ENCODE assay signal across 18 cellular contexts in the genomic region with DNA sequence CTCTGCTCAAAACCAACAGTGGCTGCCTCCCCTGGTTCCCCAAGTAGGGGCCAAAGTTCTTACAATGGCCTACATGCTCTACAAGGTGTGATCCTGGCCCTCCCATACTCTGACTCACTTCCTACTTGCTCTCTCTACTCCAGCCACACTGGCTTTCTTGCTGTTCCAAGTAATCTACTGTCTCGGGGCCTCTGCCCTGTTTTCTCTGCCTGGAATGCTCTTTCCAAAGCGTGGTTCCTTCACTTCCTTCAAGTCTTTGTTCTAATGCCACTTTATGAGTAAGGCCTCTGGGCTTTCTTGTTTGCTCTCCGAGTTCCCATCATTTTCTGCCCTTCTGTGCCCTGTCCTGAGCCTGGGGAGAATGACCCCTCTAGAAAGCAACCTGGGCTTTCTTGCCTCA. TPM values are rescaled to one million over a fixed set of nuclear protein-coding genes. Genes with fewer than 3 reads are reported as not detected.
DNase-seq lines count a peak whose midpoint lies in the region; ATAC-seq, FAIRE-seq and TF ChIP-seq lines count a peak whose summit lies in the region.
"Had no signal": no experiment of that assay in that cellular context is flagged by ENCODE, and none has a peak within 500 bp of the region (broad histone marks: within the 10 kb centered on the region; RNA-seq: fewer than 3 reads in every experiment).

No MANE protein-coding gene starts in this region.

- intact Hi-C loops in HCT116 (cut with micrococcal nuclease) = no loop called here

- TF ChIP-seq CTCF in HCT116 (IDR thresholded peaks at IDR 0.05 in 2 of 3, conservative IDR thresholded peaks at IDR 0.05 in 1 of 3; ENCODE audit: borderline replicate concordance in 1 of 3, insufficient read depth in 1 of 3, low read depth in 2 of 3, low read length in 2 of 3) = no peak
- no peak for TF ChIP-seq CTCF in RWPE1 (conservative IDR thresholded peaks at IDR 0.05; ENCODE audit: low read depth)
- TF ChIP-seq CTCF in fibroblast of pulmonary artery (IDR thresholded peaks at IDR 0.05; ENCODE audit: low read length, missing control alignments) = no peak
- TF ChIP-seq CTCF in GM10266 (IDR thresholded peaks at IDR 0.05; ENCODE audit: control insufficient read depth, insufficient read depth, low read depth, missing control alignments) = no peak

- POLR2A ChIA-PET in HCT116 (lab: Charles Lee) = no interaction called here
- POLR2A ChIA-PET in RWPE1 (lab: Yijun Ruan, JAX; ENCODE audit: low non-redundant PET) = no interaction called here

- FAIRE-seq in small intestine (lab: Jason Lieb, UNC) = no peak

- H3K9me3 ChIP-seq in HCT116 (ENCODE audit: control insufficient read depth in 1 of 2, insufficient read depth in 1 of 2, low read depth in 1 of 2, low read length in 2 of 2) = no peaks in the 10 kb centered on the region
- H3K9me3 ChIP-seq in small intestine (ENCODE audit: control insufficient read depth, low read depth) = no peaks in the 10 kb centered on the region
- H3K9me3 ChIP-seq: heart right ventricle, left lung, thoracic aorta had no signal

- DNase-seq in HCT116 (ENCODE audit: low read depth, low spot score) = no peak
- peak; percentile 45 for DNase-seq in RWPE1 (ENCODE audit: low spot score)
- peak; percentile 44 for DNase-seq in fibroblast of pulmonary artery (ENCODE audit: low read depth)
- DNase-seq in small intestine = peak; percentile 38
- DNase-seq in GM10266 (ENCODE audit: extremely low spot score) = no peak
- DNase-seq: activated T-cell treated with anti-CD3 and anti-CD28 coated beads for 4 hours; effector CD4-positive, alpha-beta T cell; heart right ventricle; KG1; left lung; NCI-H2107; T-helper 1 cell had no signal

- H3K9me2 ChIP-seq in HCT116 (ENCODE audit: insufficient read depth) = no peaks in the 10 kb centered on the region

- H3K9ac ChIP-seq in HCT116 (ENCODE audit: low read length) = peak overlapping the region; percentile 33; the same call in 1 of the 2 replicates

- RAD21 ChIA-PET in HCT116 (lab: Charles Lee; ENCODE audit: low non-redundant PET in 1 of 2, low total read pairs in 2 of 2, uncharacterized antibody in 2 of 2, unreplicated experiment in 2 of 2) = no interaction called here

- H3K27ac ChIP-seq in HCT116 (ENCODE audit: low read depth, low read length) (peak overlapping the region; percentile 60), RWPE1 (peak overlapping the region; percentile 79), small intestine (ENCODE audit: low read depth in 1 of 2, low read length in 1 of 2) (no peak overlapping the region)
- H3K27ac ChIP-seq: heart right ventricle, left lung, thoracic aorta had no signal

- peaks cover 27 to 42% of the 10 kb centered on the region in 2 experiments for H3K4me1 ChIP-seq in HCT116 (ENCODE audit: control insufficient read depth in 1 of 2, insufficient read depth in 2 of 2, low read length in 2 of 2)
- H3K4me1 ChIP-seq in small intestine (ENCODE audit: control insufficient read depth in 2 of 2, insufficient read depth in 1 of 2, low read depth in 1 of 2, low read length in 1 of 2) = peaks cover 0 to 9% of the 10 kb centered on the region in 2 donors

- no peak for TF ChIP-seq RAD21 in HCT116 (IDR thresholded peaks at IDR 0.05; ENCODE audit: low read depth)

- peaks cover 8% of the 10 kb centered on the region for H3K79me2 ChIP-seq in HCT116 (ENCODE audit: insufficient read depth, low read length)

- peak overlapping the region; percentile 19 for H2AFZ ChIP-seq in HCT116 (ENCODE audit: low read depth, low read length, poor library complexity, severe bottlenecking)

- no peak overlapping the region for H3K4me3 ChIP-seq in HCT116 (replicated peaks in 1 of 2; ENCODE audit: low read depth in 1 of 2, low read length in 2 of 2)
- no peak overlapping the region for H3K4me3 ChIP-seq in fibroblast of pulmonary artery (replicated peaks; ENCODE audit: low read depth, low read length)
- no peak overlapping the region for H3K4me3 ChIP-seq in small intestine (ENCODE audit: low read depth in 1 of 2, low read length in 2 of 2)
- H3K4me3 ChIP-seq: heart right ventricle, left lung, thoracic aorta had no signal

- no peaks in the 10 kb centered on the region for H3K36me3 ChIP-seq in HCT116 (ENCODE audit: control insufficient read depth in 1 of 2, insufficient read depth in 2 of 2, low read length in 2 of 2)
- no peaks in the 10 kb centered on the region for H3K36me3 ChIP-seq in small intestine (ENCODE audit: control insufficient read depth in 2 of 2, insufficient read depth in 2 of 2, low read length in 2 of 2)
- H3K36me3 ChIP-seq: heart right ventricle, left lung, thoracic aorta had no signal

- H3K27me3 ChIP-seq in HCT116 (ENCODE audit: insufficient read depth, low read length) (no peaks in the 10 kb centered on the region), small intestine (ENCODE audit: control insufficient read depth in 2 of 2, insufficient read depth in 2 of 2, low read length in 2 of 2) (peaks cover 0 to 13% of the 10 kb centered on the region in 2 donors)

- no peak for TF ChIP-seq POLR2A in HCT116 (IDR thresholded peaks at IDR 0.05; ENCODE audit: borderline replicate concordance, extremely low read depth, insufficient read depth, insufficient read length)

- no TSS peak for BruUV-seq in HCT116 (replicated peaks; lab: Mats Ljungman, UMichigan)

- CTCF ChIA-PET in HCT116 (lab: Charles Lee) (no interaction called here), RWPE1 (lab: Yijun Ruan, JAX) (interaction anchor here (0.6 kb wide), 1 partner anchor 42 kb away, joined by 3 read pairs; no protein-coding TSS in a partner anchor)

- whole genome bisulfite sequencing in small intestine, 3 donors = 35 to 59% (median 42%) methylated on average over 3 of the region's 3 CpGs

- peak overlapping the region; percentile 59 for H3K4me2 ChIP-seq in HCT116 (ENCODE audit: low read length)

- no peaks in the 10 kb centered on the region for H4K20me1 ChIP-seq in HCT116 (ENCODE audit: insufficient read depth)

- ATAC-seq in HCT116 (0 out of 2 replicates have a peak, but pooled peaks have one; percentile 10), HG02938 (IDR thresholded peaks at IDR 0.05; ENCODE audit: unreplicated experiment) (no peak), HG03175 (IDR thresholded peaks at IDR 0.05; ENCODE audit: unreplicated experiment) (no peak), HG02798 (IDR thresholded peaks at IDR 0.05; ENCODE audit: poor library complexity, unreplicated experiment) (no peak)
- ATAC-seq: activated CD4-positive, CD25-positive, alpha-beta regulatory T cell treated with anti-CD3 and anti-CD28 coated beads, Interleukin-2, amount 50 U/mL, for 24 hours; heart right ventricle; left lung had no signal

TF ChIP-seq in HCT116, 20 proteins besides CTCF, POLR2A, EP300 and RAD21:
- TF ChIP-seq FOSL1 (IDR thresholded peaks at IDR 0.05; ENCODE audit: low read depth) = peak; percentile 59
- TF ChIP-seq EZH2 (IDR thresholded peaks at IDR 0.05) = no peak
- TF ChIP-seq, protein P1, sequence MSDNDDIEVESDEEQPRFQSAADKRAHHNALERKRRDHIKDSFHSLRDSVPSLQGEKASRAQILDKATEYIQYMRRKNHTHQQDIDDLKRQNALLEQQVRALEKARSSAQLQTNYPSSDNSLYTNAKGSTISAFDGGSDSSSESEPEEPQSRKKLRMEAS (IDR thresholded peaks at IDR 0.05) = peak; percentile 74; the same call in 1 of the 2 replicates
- peak; percentile 71 for TF ChIP-seq JUND (IDR thresholded peaks at IDR 0.05)
- TF ChIP-seq SP1 (IDR thresholded peaks at IDR 0.05; ENCODE audit: low read depth) = peak; percentile 57
- TF ChIP-seq POLR2AphosphoS5 (IDR thresholded peaks at IDR 0.05; ENCODE audit: low read depth, low read length) = peak; percentile 52
- TF ChIP-seq, protein P2, sequence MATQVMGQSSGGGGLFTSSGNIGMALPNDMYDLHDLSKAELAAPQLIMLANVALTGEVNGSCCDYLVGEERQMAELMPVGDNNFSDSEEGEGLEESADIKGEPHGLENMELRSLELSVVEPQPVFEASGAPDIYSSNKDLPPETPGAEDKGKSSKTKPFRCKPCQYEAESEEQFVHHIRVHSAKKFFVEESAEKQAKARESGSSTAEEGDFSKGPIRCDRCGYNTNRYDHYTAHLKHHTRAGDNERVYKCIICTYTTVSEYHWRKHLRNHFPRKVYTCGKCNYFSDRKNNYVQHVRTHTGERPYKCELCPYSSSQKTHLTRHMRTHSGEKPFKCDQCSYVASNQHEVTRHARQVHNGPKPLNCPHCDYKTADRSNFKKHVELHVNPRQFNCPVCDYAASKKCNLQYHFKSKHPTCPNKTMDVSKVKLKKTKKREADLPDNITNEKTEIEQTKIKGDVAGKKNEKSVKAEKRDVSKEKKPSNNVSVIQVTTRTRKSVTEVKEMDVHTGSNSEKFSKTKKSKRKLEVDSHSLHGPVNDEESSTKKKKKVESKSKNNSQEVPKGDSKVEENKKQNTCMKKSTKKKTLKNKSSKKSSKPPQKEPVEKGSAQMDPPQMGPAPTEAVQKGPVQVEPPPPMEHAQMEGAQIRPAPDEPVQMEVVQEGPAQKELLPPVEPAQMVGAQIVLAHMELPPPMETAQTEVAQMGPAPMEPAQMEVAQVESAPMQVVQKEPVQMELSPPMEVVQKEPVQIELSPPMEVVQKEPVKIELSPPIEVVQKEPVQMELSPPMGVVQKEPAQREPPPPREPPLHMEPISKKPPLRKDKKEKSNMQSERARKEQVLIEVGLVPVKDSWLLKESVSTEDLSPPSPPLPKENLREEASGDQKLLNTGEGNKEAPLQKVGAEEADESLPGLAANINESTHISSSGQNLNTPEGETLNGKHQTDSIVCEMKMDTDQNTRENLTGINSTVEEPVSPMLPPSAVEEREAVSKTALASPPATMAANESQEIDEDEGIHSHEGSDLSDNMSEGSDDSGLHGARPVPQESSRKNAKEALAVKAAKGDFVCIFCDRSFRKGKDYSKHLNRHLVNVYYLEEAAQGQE (IDR thresholded peaks at IDR 0.05; ENCODE audit: low read depth) = no peak
- TF ChIP-seq CBX3 (IDR thresholded peaks at IDR 0.05; ENCODE audit: low read depth) = peak; percentile 43; the same call in 1 of the 2 replicates

RNA-seq across cellular contexts. Expression of a gene that starts 4.1 kb away (rescaled TPM):
- 94.7 TPM for total RNA-seq in HCT116 (2021; ENCODE audit: unreplicated experiment)
- polyA plus RNA-seq in HCT116 (2012) = 206 and 214 TPM in 2 replicates
- polyA plus RNA-seq in small intestine = under 1 TPM in 2 of 3 donors, not detected in 1; 0.33 to 0.54 TPM
- total RNA-seq: skeletal muscle tissue, thoracic aorta had no signal

Comparison
In these comparisons a context has a peak if more than half of its experiments do, and no peak if none do; other contexts are left out.
1. DNase-seq: peak in RWPE1 (single experiment), fibroblast of pulmonary artery (single experiment) and small intestine (single experiment); none in HCT116 (single experiment) and GM10266 (single experiment).
2. H3K27ac ChIP-seq: peak in HCT116 (single experiment) and RWPE1 (single experiment); none in small intestine (0 of 2).